Comparison of ENCODE assay signal across 8 cellular contexts in genomic region chr13:21458816-21459701, GRCh38. TPM values are rescaled to one million over a fixed set of nuclear protein-coding genes. Genes with fewer than 3 reads are reported as not detected.
A peak's percentile ranks its signal among the peaks of the same experiment; 100 is the strongest.
DNase-seq lines count a peak whose midpoint lies in the region; ATAC-seq and TF ChIP-seq lines count a peak whose summit lies in the region.

TSS of gene ZDHHC20 (minus strand) at chr13:21459303. CDS start at chr13:21459171, 132 bp downstream.

- H3K27ac ChIP-seq in Karpas-422 (ENCODE audit: low read length), result peak within 1 kb of the TSS; percentile 78
- H3K27ac ChIP-seq in neuronal stem cell (replicated peaks; ENCODE audit: low read length), result peak within 1 kb of the TSS; percentile 94

- peak within 1 kb of the TSS; percentile 76 for H2BK15ac ChIP-seq in neuronal stem cell (ENCODE audit: low read length)

- H3K36me3 ChIP-seq in Karpas-422 (ENCODE audit: insufficient read depth, low read length) (0 out of 2 replicates have a peak, but pooled peaks cover 4% of the 10 kb centered on the region), neuronal stem cell (replicated peaks in 1 of 2; ENCODE audit: control insufficient read depth in 2 of 2, insufficient read depth in 2 of 2, low read length in 2 of 2) (peaks cover 0 to 1% of the 10 kb centered on the region in 2 donors)

- peak within 1 kb of the TSS; percentile 100 for H3K18ac ChIP-seq in neuronal stem cell (ENCODE audit: low read length)

- DNase-seq in Daoy (ENCODE audit: low read depth), result peak; percentile 84
- DNase-seq in Karpas-422, result peak; percentile 95
- peak; percentile 82 for DNase-seq in SK-MEL-5 (ENCODE audit: low read depth, low spot score)
- DNase-seq in activated naive CD4-positive, alpha-beta T cell treated with Interleukin-2 at 50 U/mL for 16 hours, result peak; percentile 91
- peak; percentile 65 for DNase-seq in foreskin melanocyte
- DNase-seq in neuronal stem cell (ENCODE audit: low spot score), result peak; percentile 80

- WGBS in neuronal stem cell (ENCODE audit: extremely low coverage in 2 of 2, insufficient read length in 2 of 2, insufficient replicate concordance in 1 of 2), 2 donors, result no CpG with 5 or more reads among the region's 107 CpGs

- H2BK5ac ChIP-seq in neuronal stem cell (ENCODE audit: low read length), result peak within 1 kb of the TSS; percentile 91

- peaks cover 9% of the 10 kb centered on the region; the same call in 1 of the 2 replicates for H4K20me1 ChIP-seq in Karpas-422 (ENCODE audit: insufficient read depth, low read depth, low read length)

- no peak for TF ChIP-seq CTCF in subcutaneous adipose tissue (IDR thresholded peaks at IDR 0.05; ENCODE audit: low read depth)

- peaks cover 50% of the 10 kb centered on the region for H3K79me2 ChIP-seq in Karpas-422 (ENCODE audit: low read length)

- peak within 1 kb of the TSS; percentile 77 for H3K23ac ChIP-seq in neuronal stem cell (ENCODE audit: low read depth, low read length, poor library complexity)

- H3K9me2 ChIP-seq in Karpas-422 (replicated peaks; ENCODE audit: insufficient read depth, low read length), result no peaks in the 10 kb centered on the region

- H2AK5ac ChIP-seq in neuronal stem cell (ENCODE audit: low read depth, low read length), result peak within 1 kb of the TSS; percentile 79

- H3K27me3 ChIP-seq in Karpas-422 (ENCODE audit: low read length) (no peaks in the 10 kb centered on the region), neuronal stem cell (ENCODE audit: control insufficient read depth in 3 of 3, insufficient read depth in 3 of 3, low read depth in 1 of 3, low read length in 3 of 3) (peaks cover 0 to 4% (median 0%) of the 10 kb centered on the region in 3 experiments)

- H2BK120ac ChIP-seq in neuronal stem cell (ENCODE audit: low read depth, low read length), result peak within 1 kb of the TSS; percentile 53

- H4K8ac ChIP-seq in neuronal stem cell (ENCODE audit: low read depth, low read length), result peak within 1 kb of the TSS; percentile 74

- H2AFZ ChIP-seq in Karpas-422 (ENCODE audit: low read length) (peak within 1 kb of the TSS; percentile 88), neuronal stem cell (ENCODE audit: low read length) (peak within 1 kb of the TSS; percentile 98)

- peak within 1 kb of the TSS; percentile 70 for H3K4ac ChIP-seq in neuronal stem cell (ENCODE audit: low read length)

- H3K9ac ChIP-seq in Karpas-422 (ENCODE audit: low read length) (peak within 1 kb of the TSS; percentile 84), neuronal stem cell (ENCODE audit: low read depth, low read length, poor library complexity) (peak within 1 kb of the TSS; percentile 100)

- H3K14ac ChIP-seq in neuronal stem cell (ENCODE audit: low read length), result peak within 1 kb of the TSS; percentile 95

- ATAC-seq in GM21737 (IDR thresholded peaks at IDR 0.05; ENCODE audit: unreplicated experiment), result peak; percentile 93

- H2BK12ac ChIP-seq in neuronal stem cell (ENCODE audit: low read length), result no peak within 1 kb of the TSS

- H3K79me1 ChIP-seq in neuronal stem cell (ENCODE audit: low read depth, low read length), result no peaks in the 10 kb centered on the region

- peaks cover 2% of the 10 kb centered on the region; the same call in 1 of the 2 replicates for H3K9me3 ChIP-seq in Karpas-422 (ENCODE audit: low read length)
- H3K9me3 ChIP-seq in neuronal stem cell (replicated peaks in 1 of 2; ENCODE audit: control insufficient read depth in 2 of 2, insufficient read depth in 1 of 2, low read depth in 1 of 2, low read length in 2 of 2), result peaks cover 2 to 9% of the 10 kb centered on the region in 2 donors

- H3K4me2 ChIP-seq in Karpas-422 (ENCODE audit: low read depth, low read length, poor library complexity, severe bottlenecking) (peak within 1 kb of the TSS; percentile 95), neuronal stem cell (ENCODE audit: insufficient read depth, low read length, poor library complexity, severe bottlenecking) (peak within 1 kb of the TSS; percentile 52)

- peak within 1 kb of the TSS; percentile 76 for H4K91ac ChIP-seq in neuronal stem cell (ENCODE audit: low read depth, low read length, poor library complexity)

- H3K4me3 ChIP-seq in Karpas-422 (ENCODE audit: low read length) (peak within 1 kb of the TSS; percentile 91), neuronal stem cell (ENCODE audit: low read length in 2 of 2) (peak within 1 kb of the TSS; percentile 100)

- H3K4me1 ChIP-seq in Karpas-422 (ENCODE audit: low read length) (peaks cover 19% of the 10 kb centered on the region), neuronal stem cell (ENCODE audit: control insufficient read depth in 2 of 2, insufficient read depth in 1 of 2, low read depth in 1 of 2, low read length in 2 of 2) (peaks cover 2 to 4% of the 10 kb centered on the region in 2 donors)

- in situ Hi-C loops in SK-MEL-5 (cut with HindIII; ENCODE audit: low pct_unique_long_range_greater_than_20kb, low sequenced_read_pairs), result no loop called here

RNA-seq across cellular contexts. Expression of gene ZDHHC20, which starts in this region (rescaled TPM):
- total RNA-seq in Daoy (2014; rRNA removed; shearing (Covaris generic)), result 39.6 and 45.0 TPM in 2 replicates
- total RNA-seq in Karpas-422 (2014; rRNA removed; shearing (Covaris generic); ENCODE audit: low replicate concordance), result 44.0 and 129 TPM in 2 replicates
- 121 and 131 TPM in 2 replicates for total RNA-seq in SK-MEL-5 (2014; rRNA removed; shearing (Covaris generic))
- polyA plus RNA-seq in SK-MEL-5 (2015; cell fraction: cytosol; rRNA removed), result 58.7 and 79.4 TPM in 2 replicates
- polyA plus RNA-seq in SK-MEL-5 (2015; cell fraction: nucleus; rRNA removed), result 36.8 and 48.3 TPM in 2 replicates
- 48.1 TPM for polyA plus RNA-seq in neuronal stem cell (2013, experiment 1 of 2)
- polyA plus RNA-seq in neuronal stem cell (2013, experiment 2 of 2), result 49.2 TPM
- 10 to 100 TPM; 37.9 to 88.1 (median 58.7) TPM for total RNA-seq in subcutaneous adipose tissue

Comparison
In these comparisons a context has a peak if more than half of its experiments do, and no peak if none do; other contexts are left out.
1. Peak in every context shown above with its lines: DNase-seq, ATAC-seq, H3K4me3 ChIP-seq and H3K27ac ChIP-seq.